Comparison of ENCODE assay signal across 9 cellular contexts in the genomic region with DNA sequence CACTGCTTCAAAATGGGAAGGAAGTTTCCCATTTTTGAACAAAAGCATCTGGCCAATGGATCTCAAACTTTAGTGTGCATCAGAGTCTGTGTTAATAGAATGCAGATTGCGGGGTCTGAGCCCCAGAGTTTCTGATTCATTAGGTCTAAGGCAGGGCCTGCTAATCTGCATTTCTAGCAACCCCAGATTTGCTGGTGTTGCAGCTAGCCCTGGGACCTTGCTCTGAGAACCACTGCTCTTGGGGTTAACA. TPM values are rescaled to one million over a fixed set of nuclear protein-coding genes. Genes with fewer than 3 reads are reported as not detected.
DNase-seq lines count a peak whose midpoint lies in the region; ATAC-seq and TF ChIP-seq lines count a peak whose summit lies in the region.
"Had no signal": no experiment of that assay in that cellular context is flagged by ENCODE, and none has a peak within 500 bp of the region (broad histone marks: within the 10 kb centered on the region; RNA-seq: fewer than 3 reads in every experiment).

No MANE protein-coding gene starts in this region.

- 95 to 100% methylated on average over 1 of the region's 1 CpG for WGBS in endodermal cell (ENCODE audit: insufficient coverage in 1 of 2, insufficient read length in 1 of 2), 2 experiments

- POLR2A ChIA-PET in Caco-2 (lab: Charles Lee) (interaction anchor here (0.7 kb wide), 1 partner anchor 32 kb away, joined by 3 read pairs; no protein-coding TSS in a partner anchor), T-cell (lab: Charles Lee) (no interaction called here)
- POLR2A ChIA-PET in naive thymus-derived CD8-positive, alpha-beta T cell (lab: Charles Lee), result interaction anchor here (1.8 to 34.6 kb wide), 3 partner anchors 10 to 31 kb away, joined by 4 to 629 read pairs (median 7); a partner anchor contains a TSS

- H3K9ac ChIP-seq in endodermal cell (ENCODE audit: extremely low read depth, low read length, poor library complexity, severe bottlenecking), result no peak overlapping the region

- peaks cover 19% of the 10 kb centered on the region for H3K36me3 Mint-ChIP-seq in Caco-2 (ENCODE audit: insufficient read depth, unreplicated experiment)
- H3K36me3 Mint-ChIP-seq in T-cell, result no peaks in the 10 kb centered on the region
- H3K36me3 Mint-ChIP-seq in naive thymus-derived CD8-positive, alpha-beta T cell, result no peaks in the 10 kb centered on the region
- no peaks in the 10 kb centered on the region for H3K36me3 Mint-ChIP-seq in endodermal cell (ENCODE audit: low read depth)

- no peak overlapping the region for H3K27ac ChIP-seq in endodermal cell (ENCODE audit: low read depth, low read length)

- H3K4me3 ChIP-seq in Caco-2 (ENCODE audit: low read depth, low read length), result no peak overlapping the region
- H3K4me3 ChIP-seq in endodermal cell (ENCODE audit: low read length), result no peak overlapping the region
- H3K4me3 ChIP-seq: K562 had no signal

- CTCF ChIA-PET in Caco-2 (lab: Charles Lee), result interaction anchor here (0.5 to 1.0 kb wide), 2 partner anchors 32 to 205 kb away, joined by 4 read pairs; no protein-coding TSS in a partner anchor
- CTCF ChIA-PET in T-cell (lab: Charles Lee), result no interaction called here

- ATAC-seq in GM21576 (IDR thresholded peaks at IDR 0.05; ENCODE audit: unreplicated experiment) (peak; percentile 2), T-cell (replicated peaks in 1 of 4) (peak in 1 of 4 experiments; percentile 22), GM18858 (IDR thresholded peaks at IDR 0.05; ENCODE audit: unreplicated experiment) (no peak)
- peak in 1 of 2 donors; percentile 19 for ATAC-seq in naive thymus-derived CD8-positive, alpha-beta T cell

- H3K4me1 ChIP-seq in Caco-2 (peaks cover 45% of the 10 kb centered on the region), endodermal cell (ENCODE audit: control insufficient read depth, insufficient read depth, low read length) (peaks cover 19% of the 10 kb centered on the region)

- no peaks in the 10 kb centered on the region for H3K27me3 Mint-ChIP-seq in Caco-2 (ENCODE audit: insufficient read depth, unreplicated experiment)
- H3K27me3 Mint-ChIP-seq in T-cell, result no peaks in the 10 kb centered on the region
- H3K27me3 Mint-ChIP-seq in naive thymus-derived CD8-positive, alpha-beta T cell, result no peaks in the 10 kb centered on the region
- peaks cover 9% of the 10 kb centered on the region for H3K27me3 Mint-ChIP-seq in endodermal cell (ENCODE audit: insufficient read depth)

- H3K9me3 Mint-ChIP-seq in Caco-2 (ENCODE audit: unreplicated experiment), result no peaks in the 10 kb centered on the region
- no peaks in the 10 kb centered on the region for H3K9me3 Mint-ChIP-seq in T-cell
- no peaks in the 10 kb centered on the region for H3K9me3 Mint-ChIP-seq in naive thymus-derived CD8-positive, alpha-beta T cell
- H3K9me3 Mint-ChIP-seq in endodermal cell, result peaks cover 4% of the 10 kb centered on the region

- H3K27ac Mint-ChIP-seq in Caco-2 (ENCODE audit: unreplicated experiment), result peak overlapping the region; percentile 74
- H3K27ac Mint-ChIP-seq in T-cell, result peak overlapping the region; percentile 95
- peak overlapping the region; percentile 95 to 99 (median 96) for H3K27ac Mint-ChIP-seq in naive thymus-derived CD8-positive, alpha-beta T cell
- H3K27ac Mint-ChIP-seq in endodermal cell, result no peak overlapping the region

- H3K4me1 Mint-ChIP-seq in Caco-2 (ENCODE audit: low read depth, unreplicated experiment) (peaks cover 41% of the 10 kb centered on the region), T-cell (peaks cover 65 to 69% (median 68%) of the 10 kb centered on the region in 3 donors), endodermal cell (peaks cover 44% of the 10 kb centered on the region)
- peaks cover 23 to 68% (median 57%) of the 10 kb centered on the region in 4 donors for H3K4me1 Mint-ChIP-seq in naive thymus-derived CD8-positive, alpha-beta T cell

- H3K27me3 ChIP-seq in Caco-2 (replicated peaks; ENCODE audit: control insufficient read depth, insufficient read depth, low read length), result no peaks in the 10 kb centered on the region
- H3K27me3 ChIP-seq in endodermal cell (ENCODE audit: control insufficient read depth, insufficient read depth, low read length, poor library complexity, severe bottlenecking), result no peaks in the 10 kb centered on the region

- BruUV-seq in Caco-2 (replicated peaks; lab: Mats Ljungman, UMichigan), result TSS peak; percentile 99

- no peak for TF ChIP-seq CTCF in Caco-2 (IDR thresholded peaks at IDR 0.05; ENCODE audit: insufficient read depth in 1 of 2, low read depth in 1 of 2, low read length in 1 of 2, severe bottlenecking in 1 of 2, unreplicated experiment in 1 of 2)
- TF ChIP-seq CTCF in endodermal cell (conservative IDR thresholded peaks at IDR 0.05), result no peak

- H3K9me3 ChIP-seq in Caco-2, result no peaks in the 10 kb centered on the region
- H3K9me3 ChIP-seq in endodermal cell (ENCODE audit: control insufficient read depth, low read length), result no peaks in the 10 kb centered on the region

- DNase-seq in Caco-2 (no peak), T-cell (no peak), endodermal cell (no peak)
- no peak for DNase-seq in naive thymus-derived CD8-positive, alpha-beta T cell
- no peak for DNase-seq in activated CD8-positive, alpha-beta memory T cell treated with anti-CD3 and anti-CD28 coated beads, Interleukin-2, amount 50 U/mL, for 4 hours
- DNase-seq in stimulated activated CD4-positive, alpha-beta T cell treated with anti-CD3 and anti-CD28 coated beads, Interleukin-1b, Interleukin-23, amount 100 ng/mL, for 48 hours, result no peak

- H3K36me3 ChIP-seq in Caco-2 (ENCODE audit: control insufficient read depth, insufficient read depth, low read length) (no peaks in the 10 kb centered on the region), endodermal cell (ENCODE audit: control insufficient read depth, insufficient read depth, low read length) (no peaks in the 10 kb centered on the region)

- intact Hi-C loops in Caco-2 (cut with micrococcal nuclease; ENCODE audit: unreplicated experiment), result no loop called here

- peak overlapping the region; percentile 59 for H3K4me3 Mint-ChIP-seq in Caco-2 (ENCODE audit: unreplicated experiment)
- H3K4me3 Mint-ChIP-seq in T-cell, result peak overlapping the region in 1 of 3 donors; percentile 56
- H3K4me3 Mint-ChIP-seq in naive thymus-derived CD8-positive, alpha-beta T cell, result peak overlapping the region in 6 of 10 donors; percentile 2 to 70 (median 28)
- H3K4me3 Mint-ChIP-seq in endodermal cell, result no peak overlapping the region

RNA-seq across cellular contexts. Expression of a gene that starts 30.7 kb away (rescaled TPM):
- total RNA-seq in Caco-2 (2022), result 54.2 and 58.6 TPM in 2 replicates
- 100 to 1,000 TPM; 123 to 265 (median 130) TPM for total RNA-seq in T-cell
- 100 to 1,000 TPM; 128 to 136 TPM for total RNA-seq in naive thymus-derived CD8-positive, alpha-beta T cell
- 10 to 100 TPM; 31.6 to 42.9 (median 36.9) TPM for polyA plus RNA-seq in naive thymus-derived CD8-positive, alpha-beta T cell
- 10 to 100 TPM; 51.5 to 52.5 TPM for total RNA-seq in endodermal cell
- 64.2 TPM for polyA plus RNA-seq in endodermal cell (2013, experiment 1 of 2)
- 62.6 TPM for polyA plus RNA-seq in endodermal cell (2013, experiment 2 of 2)

Comparison
In these comparisons a context has a peak if more than half of its experiments do, and no peak if none do; other contexts are left out.
1. POLR2A ChIA-PET loops: an anchor here in Caco-2 (0.7 kb wide) and naive thymus-derived CD8-positive, alpha-beta T cell (1.8 to 34.6 kb wide); none called in T-cell.